24 cellular contexts compared by ENCODE assay signal in genomic region chr18:5961828-5962150, GRCh38.
"Had no signal": no experiment of that assay in that cellular context is flagged by ENCODE, and none has a peak within 500 bp of the region (broad histone marks: within the 10 kb centered on the region; RNA-seq: fewer than 3 reads in every experiment).

No MANE protein-coding gene starts in this region.

- DNase-seq: activated CD4-positive, alpha-beta memory T cell treated with anti-CD3 and anti-CD28 coated beads, Interleukin-2, amount 10 ng/mL, durations not matched to agents 7 days and 5 days; activated CD4-positive, alpha-beta T cell treated with anti-CD3 and anti-CD28 coated beads, Interleukin-2, amount 10 ng/mL, durations not matched to agents 7 days and 5 days; activated CD8-positive, alpha-beta memory T cell treated with anti-CD3 and anti-CD28 coated beads, Interleukin-2, amount 50 U/mL, for 48 hours; activated gamma-delta T cell; activated naive CD4-positive, alpha-beta T cell treated with anti-CD3 and anti-CD28 coated beads, Interleukin-2, amount 10 ng/mL, durations not matched to agents 7 days and 5 days; activated naive CD8-positive, alpha-beta T cell treated with anti-CD3 and anti-CD28 coated beads, Interleukin-2, amount 10 ng/mL, durations not matched to agents 7 days and 5 days; activated T-cell treated with anti-CD3 and anti-CD28 coated beads, Interleukin-2, amount 50 U/mL, for 24 hours; effector CD4-positive, alpha-beta T cell; foreskin keratinocyte; heart right ventricle; occipital lobe; posterior cingulate gyrus; right lobe of liver; stimulated activated CD4-positive, alpha-beta T cell treated with anti-CD3 and anti-CD28 coated beads, Interleukin-4, amount 100 ng/mL, for 24 hours; T-helper 17 cell; T1000; upper lobe of right lung; WERI-Rb-1 had no signal

- H3K4me3 ChIP-seq: esophagus muscularis mucosa, heart right ventricle, lung, mucosa of descending colon, right lobe of liver, thoracic aorta, upper lobe of right lung had no signal

- H3K9me3 ChIP-seq: esophagus muscularis mucosa, heart right ventricle, mucosa of descending colon, right lobe of liver, thoracic aorta, upper lobe of right lung had no signal

- H3K27me3 ChIP-seq: esophagus muscularis mucosa, heart right ventricle, right lobe of liver, upper lobe of right lung had no signal

- H3K36me3 ChIP-seq: esophagus muscularis mucosa, heart right ventricle, right lobe of liver, thoracic aorta, upper lobe of right lung, WERI-Rb-1 had no signal

- H3K27ac ChIP-seq: esophagus muscularis mucosa, foreskin keratinocyte, heart right ventricle, right lobe of liver, thoracic aorta, upper lobe of right lung, WERI-Rb-1 had no signal

- H3K4me1 ChIP-seq: foreskin keratinocyte, right lobe of liver, upper lobe of right lung had no signal

- ATAC-seq: activated CD4-positive, CD25-positive, alpha-beta regulatory T cell treated with anti-CD3 and anti-CD28 coated beads, Interleukin-2, amount 50 U/mL, for 24 hours; mucosa of descending colon; stimulated activated effector memory CD8-positive, alpha-beta T cell treated with anti-CD3 and anti-CD28 coated beads, Interleukin-12 subunit alpha, Interleukin-12 subunit beta, amount 100 ng/mL, for 72 hours; T-helper 17 cell; upper lobe of right lung had no signal
